11 cellular contexts compared by ENCODE assay signal in genomic region chr2:3615541-3616200, GRCh38. TPM values are rescaled to one million over a fixed set of nuclear protein-coding genes. Genes with fewer than 3 reads are reported as not detected.
"Had no signal": no experiment of that assay in that cellular context is flagged by ENCODE, and none has a peak within 500 bp of the region (broad histone marks: within the 10 kb centered on the region; RNA-seq: fewer than 3 reads in every experiment).

No MANE protein-coding gene starts in this region.

RNA-seq across cellular contexts. Expression of gene COLEC11, which starts 20.8 kb away (rescaled TPM):
- total RNA-seq: neural crest cell, skeletal muscle tissue, vagina had no signal

RNA-seq across cellular contexts. Expression of gene ALLC, which starts 42.3 kb away (rescaled TPM):
- total RNA-seq: heart left ventricle; kidney; left colon; left ventricle myocardium inferior; lung microvascular endothelial cell; naive thymus-derived CD8-positive, alpha-beta T cell; neural crest cell; osteoblast; skeletal muscle tissue; smooth muscle cell; vagina had no signal
